Comparison of ENCODE assay signal across 18 cellular contexts in genomic region chr16:89347807-89348206, GRCh38.
DNase-seq lines count a peak whose midpoint lies in the region; ATAC-seq and TF ChIP-seq lines count a peak whose summit lies in the region.
"Had no signal": no experiment of that assay in that cellular context is flagged by ENCODE, and none has a peak within 500 bp of the region (broad histone marks: within the 10 kb centered on the region; RNA-seq: fewer than 3 reads in every experiment).

No MANE protein-coding gene starts in this region.

- peaks cover 62% of the 10 kb centered on the region for H3K36me3 Mint-ChIP-seq in activated T-cell treated with anti-CD3 and anti-CD28 coated beads, Interleukin-2, amount 50 U/mL, for 24 hours (ENCODE audit: low read depth)
- peaks cover 100% of the 10 kb centered on the region for H3K36me3 Mint-ChIP-seq in Caco-2 (ENCODE audit: insufficient read depth, unreplicated experiment)
- peaks cover 18% of the 10 kb centered on the region for H3K36me3 Mint-ChIP-seq in activated T-helper 1 cell treated with anti-CD3 and anti-CD28 coated beads, Interleukin-12 subunit alpha, Interleukin-12 subunit beta, Interleukin-2, Interleukin-4 antibody, amounts not matched to agents 30 ng/mL and 10 ng/mL and 1 ng/mL, durations not matched to agents 14 hours and 24 hours and 36 hours (ENCODE audit: low read depth)

- POLR2A ChIA-PET in Caco-2 (lab: Charles Lee) = interaction anchor here (0.6 kb wide), 1 partner anchor 160 kb away, joined by 3 read pairs; no protein-coding TSS in a partner anchor

- no peak overlapping the region for H3K4me3 Mint-ChIP-seq in activated T-cell treated with anti-CD3 and anti-CD28 coated beads, Interleukin-2, amount 50 U/mL, for 24 hours
- no peak overlapping the region for H3K4me3 Mint-ChIP-seq in Caco-2 (ENCODE audit: unreplicated experiment)
- H3K4me3 Mint-ChIP-seq in activated T-helper 1 cell treated with anti-CD3 and anti-CD28 coated beads, Interleukin-12 subunit alpha, Interleukin-12 subunit beta, Interleukin-2, Interleukin-4 antibody, amounts not matched to agents 30 ng/mL and 10 ng/mL and 1 ng/mL, durations not matched to agents 14 hours and 24 hours and 36 hours = no peak overlapping the region
- H3K4me3 Mint-ChIP-seq: CD14-positive monocyte had no signal

- CTCF ChIA-PET in Caco-2 (lab: Charles Lee) = no interaction called here

- no peaks in the 10 kb centered on the region for H3K36me3 ChIP-seq in Caco-2 (ENCODE audit: control insufficient read depth, insufficient read depth, low read length)
- H3K36me3 ChIP-seq in psoas muscle (ENCODE audit: insufficient read depth in 1 of 2, low read depth in 1 of 2) = no peaks in the 10 kb centered on the region
- H3K36me3 ChIP-seq in transverse colon = no peaks in the 10 kb centered on the region
- H3K36me3 ChIP-seq: MG63 had no signal

- H3K27ac Mint-ChIP-seq in activated T-cell treated with anti-CD3 and anti-CD28 coated beads, Interleukin-2, amount 50 U/mL, for 24 hours = peak overlapping the region; percentile 87
- peak overlapping the region; percentile 64 for H3K27ac Mint-ChIP-seq in Caco-2 (ENCODE audit: unreplicated experiment)
- H3K27ac Mint-ChIP-seq in activated T-helper 1 cell treated with anti-CD3 and anti-CD28 coated beads, Interleukin-12 subunit alpha, Interleukin-12 subunit beta, Interleukin-2, Interleukin-4 antibody, amounts not matched to agents 30 ng/mL and 10 ng/mL and 1 ng/mL, durations not matched to agents 14 hours and 24 hours and 36 hours = peak overlapping the region; percentile 66

- no peak overlapping the region for H3K27ac ChIP-seq in psoas muscle
- H3K27ac ChIP-seq in transverse colon = no peak overlapping the region
- H3K27ac ChIP-seq: A549 had no signal

- H3K27me3 ChIP-seq in Caco-2 (replicated peaks; ENCODE audit: control insufficient read depth, insufficient read depth, low read length) = no peaks in the 10 kb centered on the region
- no peaks in the 10 kb centered on the region for H3K27me3 ChIP-seq in psoas muscle (ENCODE audit: insufficient read depth in 3 of 3, low read length in 2 of 3)
- H3K27me3 ChIP-seq in transverse colon = no peaks in the 10 kb centered on the region
- H3K27me3 ChIP-seq: MG63 had no signal

- H3K4me1 ChIP-seq in Caco-2 (peaks cover 58% of the 10 kb centered on the region), psoas muscle (peaks cover 62% of the 10 kb centered on the region), transverse colon (peaks cover 18 to 50% (median 42%) of the 10 kb centered on the region in 4 donors)

- BruUV-seq in Caco-2 (replicated peaks; lab: Mats Ljungman, UMichigan) = no TSS peak

- in situ Hi-C loops in transverse colon (cut with MboI; ENCODE audit: low pct_ligation_motif_present in 1 of 4, low pct_unique_long_range_greater_than_20kb in 1 of 4, low sequenced_read_pairs in 3 of 4) = no loop called here

- intact Hi-C loops in Caco-2 (cut with micrococcal nuclease; ENCODE audit: unreplicated experiment) = no loop called here
- intact Hi-C loops in activated T-helper 1 cell treated with anti-CD3 and anti-CD28 coated beads, Interleukin-12 subunit alpha, Interleukin-12 subunit beta, Interleukin-2, Interleukin-4 antibody, amounts not matched to agents 30 ng/mL and 10 ng/mL and 1 ng/mL, durations not matched to agents 14 hours and 24 hours and 36 hours (cut with micrococcal nuclease) = loop anchor here (2.0 kb wide), 1 partner anchor 13 kb away; no protein-coding TSS in a partner anchor
- intact Hi-C loops in posterior vena cava (cut with DNase I) = loop anchor here in 1 of 2 donors (10.0 kb wide), 1 partner anchor 157 kb away; the partner anchor contains the start of gene SPG7
- intact Hi-C loops in psoas muscle (cut with DNase I) = no loop called here
- intact Hi-C loops in transverse colon (cut with DNase I; ENCODE audit: low total_unique reads) = no loop called here

- H3K4me1 Mint-ChIP-seq in activated T-cell treated with anti-CD3 and anti-CD28 coated beads, Interleukin-2, amount 50 U/mL, for 24 hours (ENCODE audit: low read depth) = peaks cover 94% of the 10 kb centered on the region
- peaks cover 61% of the 10 kb centered on the region for H3K4me1 Mint-ChIP-seq in Caco-2 (ENCODE audit: low read depth, unreplicated experiment)
- peaks cover 70% of the 10 kb centered on the region for H3K4me1 Mint-ChIP-seq in activated T-helper 1 cell treated with anti-CD3 and anti-CD28 coated beads, Interleukin-12 subunit alpha, Interleukin-12 subunit beta, Interleukin-2, Interleukin-4 antibody, amounts not matched to agents 30 ng/mL and 10 ng/mL and 1 ng/mL, durations not matched to agents 14 hours and 24 hours and 36 hours (ENCODE audit: low read depth)

- TF ChIP-seq CTCF in Caco-2 (IDR thresholded peaks at IDR 0.05; ENCODE audit: insufficient read depth in 1 of 2, low read depth in 1 of 2, low read length in 1 of 2, severe bottlenecking in 1 of 2, unreplicated experiment in 1 of 2) (no peak), psoas muscle (IDR thresholded peaks at IDR 0.05) (no peak), transverse colon (IDR thresholded peaks at IDR 0.05) (no peak)

- no peaks in the 10 kb centered on the region for H3K27me3 Mint-ChIP-seq in activated T-cell treated with anti-CD3 and anti-CD28 coated beads, Interleukin-2, amount 50 U/mL, for 24 hours
- H3K27me3 Mint-ChIP-seq in Caco-2 (ENCODE audit: insufficient read depth, unreplicated experiment) = no peaks in the 10 kb centered on the region
- no peaks in the 10 kb centered on the region for H3K27me3 Mint-ChIP-seq in activated T-helper 1 cell treated with anti-CD3 and anti-CD28 coated beads, Interleukin-12 subunit alpha, Interleukin-12 subunit beta, Interleukin-2, Interleukin-4 antibody, amounts not matched to agents 30 ng/mL and 10 ng/mL and 1 ng/mL, durations not matched to agents 14 hours and 24 hours and 36 hours (ENCODE audit: insufficient read depth)

- H3K9me3 ChIP-seq in Caco-2 (no peaks in the 10 kb centered on the region), psoas muscle (no peaks in the 10 kb centered on the region), transverse colon (no peaks in the 10 kb centered on the region)
- H3K9me3 ChIP-seq: A549, MG63 had no signal

- WGBS in psoas muscle, 3 donors = 92 to 95% (median 95%) methylated on average over 4 of the region's 4 CpGs
- WGBS in transverse colon (ENCODE audit: low coverage in 1 of 2), 2 donors = 85 to 100% methylated on average over 2 to 4 of the region's 4 CpGs

- no peak for DNase-seq in activated T-cell treated with anti-CD3 and anti-CD28 coated beads, Interleukin-2, amount 50 U/mL, for 24 hours
- DNase-seq in activated T-cell treated with anti-CD3 and anti-CD28 coated beads, Interleukin-2, amount 50 U/mL, for 48 hours = no peak
- DNase-seq in Caco-2 (no peak), posterior vena cava (ENCODE audit: low spot score) (peak; percentile 8), psoas muscle (no peak), transverse colon (no peak), NCI-H446 treated with DMSO at 0.1 percent for 48 hours (lab: John Stamatoyannopoulos, UW) (no peak)
- DNase-seq in activated T-helper 1 cell treated with anti-CD3 and anti-CD28 coated beads, Interleukin-12 subunit alpha, Interleukin-12 subunit beta, Interleukin-2, Interleukin-4 antibody, amounts not matched to agents 30 ng/mL and 10 ng/mL and 1 ng/mL, durations not matched to agents 14 hours and 24 hours and 36 hours (ENCODE audit: low spot score) = no peak
- DNase-seq: GF-D8, Karpas-422, MG63, NCI-H1092, NCI-H146, NCI-H2081, NCI-H524, Right ventricle myocardium superior had no signal

- no peak for ATAC-seq in psoas muscle

- TF ChIP-seq EP300 in transverse colon (IDR thresholded peaks at IDR 0.05; ENCODE audit: low read depth) = no peak

- H3K4me3 ChIP-seq in Caco-2 (ENCODE audit: low read depth, low read length) (no peak overlapping the region), psoas muscle (no peak overlapping the region), transverse colon (no peak overlapping the region)
- H3K4me3 ChIP-seq: A549, MG63 had no signal

- no peak for TF ChIP-seq POLR2A in transverse colon (IDR thresholded peaks at IDR 0.05)

- no peaks in the 10 kb centered on the region for H3K9me3 Mint-ChIP-seq in activated T-cell treated with anti-CD3 and anti-CD28 coated beads, Interleukin-2, amount 50 U/mL, for 24 hours
- H3K9me3 Mint-ChIP-seq in Caco-2 (ENCODE audit: unreplicated experiment) = no peaks in the 10 kb centered on the region
- no peaks in the 10 kb centered on the region for H3K9me3 Mint-ChIP-seq in activated T-helper 1 cell treated with anti-CD3 and anti-CD28 coated beads, Interleukin-12 subunit alpha, Interleukin-12 subunit beta, Interleukin-2, Interleukin-4 antibody, amounts not matched to agents 30 ng/mL and 10 ng/mL and 1 ng/mL, durations not matched to agents 14 hours and 24 hours and 36 hours
- H3K9me3 Mint-ChIP-seq: CD14-positive monocyte had no signal
